In the genomic region with DNA sequence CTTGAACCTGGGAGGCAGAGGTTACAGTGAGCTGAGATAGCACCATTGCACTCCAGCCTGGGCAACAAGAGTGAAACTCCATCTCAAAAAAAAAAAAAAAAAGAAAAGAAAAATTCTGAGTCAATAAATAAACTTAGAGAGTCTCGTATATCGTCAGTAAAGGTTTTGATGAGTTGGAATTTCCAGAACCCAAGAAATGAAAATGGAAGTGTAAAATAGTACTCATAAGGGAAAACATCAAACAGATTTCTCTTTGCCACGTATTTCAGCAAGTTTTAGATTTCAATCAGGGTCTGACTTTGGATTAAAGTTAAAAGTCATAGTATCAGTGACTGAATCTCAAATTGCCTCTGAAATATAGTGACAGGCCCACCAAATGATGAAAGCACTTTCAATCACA, we compare ENCODE assay signal across 24 cellular contexts.
DNase-seq lines count a peak whose midpoint lies in the region; ATAC-seq, FAIRE-seq and TF ChIP-seq lines count a peak whose summit lies in the region.
"Had no signal": no experiment of that assay in that cellular context is flagged by ENCODE, and none has a peak within 500 bp of the region (broad histone marks: within the 10 kb centered on the region; RNA-seq: fewer than 3 reads in every experiment).

No MANE protein-coding gene starts in this region.

- no peaks in the 10 kb centered on the region for H3K4me1 ChIP-seq in GM12878 (ENCODE audit: control insufficient read depth, insufficient read depth, low read length)
- H3K4me1 ChIP-seq: BE2C; BLaER1 treated with 17β-estradiol and CSF1 and Interleukin-3, amounts not matched to agents 10 nM and 100 nM had no signal

- CTCF ChIA-PET in activated CD4-positive, alpha-beta T cell treated with anti-CD3 and anti-CD28 coated beads for 36 hours (lab: Charles Lee): interaction anchor here (1.0 kb wide), 1 partner anchor 85 kb away, joined by 3 read pairs; no protein-coding TSS in a partner anchor
- CTCF ChIA-PET in GM12878 (lab: Yijun Ruan, JAX): no interaction called here

- no peak overlapping the region for H3K27ac ChIP-seq in GM12878 (ENCODE audit: control insufficient read depth, insufficient read depth)
- H3K27ac ChIP-seq: A549; BLaER1 treated with 17β-estradiol and CSF1 and Interleukin-3, amounts not matched to agents 10 nM and 100 nM had no signal

- peak overlapping the region; percentile 22; the same call in 1 of the 2 replicates for H2AFZ ChIP-seq in GM12878 (ENCODE audit: control insufficient read depth, low read depth, low read length)

- no peaks in the 10 kb centered on the region for H3K36me3 Mint-ChIP-seq in activated CD4-positive, alpha-beta T cell treated with anti-CD3 and anti-CD28 coated beads for 36 hours (ENCODE audit: low read depth)
- H3K36me3 Mint-ChIP-seq: CD14-positive monocyte had no signal

- intact Hi-C loops in activated CD4-positive, alpha-beta T cell treated with anti-CD3 and anti-CD28 coated beads for 36 hours (cut with DNase I, micrococcal nuclease): loop anchor here in 1 of 2 experiments (1.0 kb wide), 1 partner anchor 73 kb away; no protein-coding TSS in a partner anchor
- intact Hi-C loops in GM12878 (cut with micrococcal nuclease; ENCODE audit: unreplicated experiment) (no loop called here), sciatic nerve (cut with DNase I) (no loop called here)

- no peak overlapping the region for H3K9ac ChIP-seq in GM12878 (ENCODE audit: control insufficient read depth, insufficient read depth, low read length)
- H3K9ac ChIP-seq: BLaER1 treated with 17β-estradiol and CSF1 and Interleukin-3, amounts not matched to agents 10 nM and 100 nM had no signal

- TF ChIP-seq CTCF in GM12878 (IDR thresholded peaks at IDR 0.05 in 2 of 3, conservative IDR thresholded peaks at IDR 0.05 in 1 of 3; ENCODE audit: control insufficient read depth in 2 of 3, extremely low read depth in 1 of 3, insufficient read depth in 1 of 3, low read depth in 3 of 3, low read length in 3 of 3): no peak

- WGBS in GM12878 (ENCODE audit: insufficient coverage, insufficient replicate concordance, low lambda C conversion rate, missing lambda C conversion rate): 13% methylated on average over 3 of the region's 3 CpGs

- peaks cover 4% of the 10 kb centered on the region; the same call in 2 of the 3 replicates for H3K9me3 ChIP-seq in GM12878 (replicated peaks; ENCODE audit: control insufficient read depth, insufficient read depth, low read length)
- H3K9me3 ChIP-seq: A549, BE2C had no signal

- RAD21 ChIA-PET in GM12878 (lab: Charles Lee; ENCODE audit: unreplicated experiment): no interaction called here

- no peak for FAIRE-seq in GM12878 (lab: Jason Lieb, UNC)
- FAIRE-seq: A549, D721Med, GM12891, GM18507, H54 had no signal

- no peak for TF ChIP-seq EP300 in GM12878 (IDR thresholded peaks at IDR 0.05; ENCODE audit: borderline replicate concordance in 1 of 2, control insufficient read depth in 1 of 2, low read depth in 2 of 2, low read length in 2 of 2)

- SMC1A ChIA-PET in GM12878 (lab: Charles Lee; ENCODE audit: uncharacterized antibody, unreplicated experiment): interaction anchor here (1.0 kb wide), 1 partner anchor 43 kb away, joined by 3 read pairs; no protein-coding TSS in a partner anchor

- TF ChIP-seq POLR2A in GM12878 (IDR thresholded peaks at IDR 0.05; ENCODE audit: low read depth, low read length): no peak

- no peak for DNase-seq in activated CD4-positive, alpha-beta T cell treated with anti-CD3 and anti-CD28 coated beads for 36 hours
- no peak for DNase-seq in activated CD4-positive, alpha-beta T cell treated with anti-CD3 and anti-CD28 coated beads, Interleukin-2, amount 50 U/mL, for 1 hour
- DNase-seq in GM12878 (ENCODE audit: low read depth, low spot score) (no peak), sciatic nerve (ENCODE audit: low spot score) (no peak), H7 (no peak)
- DNase-seq: 8988T; ACHN; AML-193; BE2C; CD4-positive, alpha-beta T cell; CD8-positive, alpha-beta memory T cell; DMS 273 treated with DMSO at 0.1 percent for 48 hours; DMS79 treated with DMSO at 0.1 percent for 48 hours; GF-D8; GOT3; HCEC 1CT had no signal

- peaks cover 7% of the 10 kb centered on the region for H3K4me1 Mint-ChIP-seq in activated CD4-positive, alpha-beta T cell treated with anti-CD3 and anti-CD28 coated beads for 36 hours
- H3K4me1 Mint-ChIP-seq: CD14-positive monocyte; CD8-positive, alpha-beta memory T cell had no signal

- no TSS peak for BruUV-seq in GM12878 (replicated peaks; lab: Mats Ljungman, UMichigan)

- H3K36me3 ChIP-seq in GM12878 (ENCODE audit: control insufficient read depth in 2 of 2, insufficient read depth in 2 of 2, low read length in 1 of 2) (no peaks in the 10 kb centered on the region), H7 (replicated peaks; ENCODE audit: control insufficient read depth, insufficient read depth, low read length) (no peaks in the 10 kb centered on the region)
- H3K36me3 ChIP-seq: BE2C; BLaER1 treated with 17β-estradiol and CSF1 and Interleukin-3, amounts not matched to agents 10 nM and 100 nM had no signal

- H3K4me3 ChIP-seq in GM12878: no peak overlapping the region
- H3K4me3 ChIP-seq in H7 (ENCODE audit: insufficient read depth, low read depth, low read length): no peak overlapping the region
- H3K4me3 ChIP-seq: A549; BLaER1 treated with 17β-estradiol and CSF1 and Interleukin-3, amounts not matched to agents 10 nM and 100 nM had no signal

- H3K27ac Mint-ChIP-seq in activated CD4-positive, alpha-beta T cell treated with anti-CD3 and anti-CD28 coated beads for 36 hours: no peak overlapping the region
- H3K27ac Mint-ChIP-seq: CD14-positive monocyte; CD4-positive, alpha-beta T cell; CD8-positive, alpha-beta memory T cell had no signal

- H3K27me3 ChIP-seq in GM12878 (replicated peaks in 1 of 2; ENCODE audit: control insufficient read depth in 2 of 2, insufficient read depth in 2 of 2, low read length in 1 of 2): no peaks in the 10 kb centered on the region
- no peaks in the 10 kb centered on the region for H3K27me3 ChIP-seq in H7 (ENCODE audit: control insufficient read depth, insufficient read depth, low read length)
- H3K27me3 ChIP-seq: BE2C; BLaER1 treated with 17β-estradiol and CSF1 and Interleukin-3, amounts not matched to agents 10 nM and 100 nM had no signal

- peaks cover 13% of the 10 kb centered on the region for H3K9me3 Mint-ChIP-seq in activated CD4-positive, alpha-beta T cell treated with anti-CD3 and anti-CD28 coated beads for 36 hours (ENCODE audit: low read depth)

- TF ChIP-seq RAD21 in GM12878 (IDR thresholded peaks at IDR 0.05; ENCODE audit: insufficient read depth, low read depth, low read length): no peak

- no peaks in the 10 kb centered on the region for H4K20me1 ChIP-seq in GM12878 (ENCODE audit: control insufficient read depth, insufficient read depth)
- H4K20me1 ChIP-seq: BLaER1 treated with 17β-estradiol and CSF1 and Interleukin-3, amounts not matched to agents 10 nM and 100 nM had no signal

- H3K4me3 Mint-ChIP-seq in activated CD4-positive, alpha-beta T cell treated with anti-CD3 and anti-CD28 coated beads for 36 hours: no peak overlapping the region
- H3K4me3 Mint-ChIP-seq: CD14-positive monocyte; CD4-positive, alpha-beta T cell; CD8-positive, alpha-beta memory T cell had no signal

- no peaks in the 10 kb centered on the region for H3K79me2 ChIP-seq in GM12878 (ENCODE audit: control insufficient read depth, insufficient read depth, low read length)

- H3K4me2 ChIP-seq in GM12878 (ENCODE audit: control insufficient read depth, insufficient read depth): no peak overlapping the region
- H3K4me2 ChIP-seq: A549; BLaER1 treated with 17β-estradiol and CSF1 and Interleukin-3, amounts not matched to agents 10 nM and 100 nM had no signal

- in situ Hi-C loops in GM12878 (cut with MboI): no loop called here

- POLR2A ChIA-PET in activated CD4-positive, alpha-beta T cell treated with anti-CD3 and anti-CD28 coated beads for 36 hours (lab: Charles Lee): no interaction called here
- POLR2A ChIA-PET in GM12878 (lab: Charles Lee): no interaction called here

- peak; percentile 80 for ATAC-seq in activated CD4-positive, alpha-beta T cell treated with anti-CD3 and anti-CD28 coated beads for 36 hours
- ATAC-seq in GM18870 (IDR thresholded peaks at IDR 0.05; ENCODE audit: unreplicated experiment) (peak; percentile 55), GM12878 (peak; percentile 34; the same call in 2 of the 3 replicates), sciatic nerve (no peak)
- ATAC-seq: A549 had no signal

- H3K27me3 Mint-ChIP-seq in activated CD4-positive, alpha-beta T cell treated with anti-CD3 and anti-CD28 coated beads for 36 hours: no peaks in the 10 kb centered on the region
- H3K27me3 Mint-ChIP-seq: CD4-positive, alpha-beta T cell had no signal

TF ChIP-seq in GM12878, 131 proteins besides CTCF, POLR2A, EP300 and RAD21 (continues in another document):
- TF ChIP-seq, protein P1, sequence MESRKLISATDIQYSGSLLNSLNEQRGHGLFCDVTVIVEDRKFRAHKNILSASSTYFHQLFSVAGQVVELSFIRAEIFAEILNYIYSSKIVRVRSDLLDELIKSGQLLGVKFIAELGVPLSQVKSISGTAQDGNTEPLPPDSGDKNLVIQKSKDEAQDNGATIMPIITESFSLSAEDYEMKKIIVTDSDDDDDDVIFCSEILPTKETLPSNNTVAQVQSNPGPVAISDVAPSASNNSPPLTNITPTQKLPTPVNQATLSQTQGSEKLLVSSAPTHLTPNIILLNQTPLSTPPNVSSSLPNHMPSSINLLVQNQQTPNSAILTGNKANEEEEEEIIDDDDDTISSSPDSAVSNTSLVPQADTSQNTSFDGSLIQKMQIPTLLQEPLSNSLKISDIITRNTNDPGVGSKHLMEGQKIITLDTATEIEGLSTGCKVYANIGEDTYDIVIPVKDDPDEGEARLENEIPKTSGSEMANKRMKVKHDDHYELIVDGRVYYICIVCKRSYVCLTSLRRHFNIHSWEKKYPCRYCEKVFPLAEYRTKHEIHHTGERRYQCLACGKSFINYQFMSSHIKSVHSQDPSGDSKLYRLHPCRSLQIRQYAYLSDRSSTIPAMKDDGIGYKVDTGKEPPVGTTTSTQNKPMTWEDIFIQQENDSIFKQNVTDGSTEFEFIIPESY (IDR thresholded peaks at IDR 0.05): no peak
- no peak for TF ChIP-seq ZSCAN29 (IDR thresholded peaks at IDR 0.05)
- TF ChIP-seq CBX3 (IDR thresholded peaks at IDR 0.05; ENCODE audit: borderline replicate concordance, low read depth): no peak
- no peak for TF ChIP-seq RB1 (IDR thresholded peaks at IDR 0.05; ENCODE audit: borderline replicate concordance)
- TF ChIP-seq PML (IDR thresholded peaks at IDR 0.05; ENCODE audit: low read length): no peak
- TF ChIP-seq YBX1 (IDR thresholded peaks at IDR 0.05): no peak
- no peak for TF ChIP-seq SREBF2 (IDR thresholded peaks at IDR 0.05; ENCODE audit: low read length)
- peak; percentile 54; the same call in 1 of the 2 replicates for TF ChIP-seq TCF7 (IDR thresholded peaks at IDR 0.05; ENCODE audit: borderline replicate concordance)
